ENCODE assay signal across 8 cellular contexts in the genomic region with DNA sequence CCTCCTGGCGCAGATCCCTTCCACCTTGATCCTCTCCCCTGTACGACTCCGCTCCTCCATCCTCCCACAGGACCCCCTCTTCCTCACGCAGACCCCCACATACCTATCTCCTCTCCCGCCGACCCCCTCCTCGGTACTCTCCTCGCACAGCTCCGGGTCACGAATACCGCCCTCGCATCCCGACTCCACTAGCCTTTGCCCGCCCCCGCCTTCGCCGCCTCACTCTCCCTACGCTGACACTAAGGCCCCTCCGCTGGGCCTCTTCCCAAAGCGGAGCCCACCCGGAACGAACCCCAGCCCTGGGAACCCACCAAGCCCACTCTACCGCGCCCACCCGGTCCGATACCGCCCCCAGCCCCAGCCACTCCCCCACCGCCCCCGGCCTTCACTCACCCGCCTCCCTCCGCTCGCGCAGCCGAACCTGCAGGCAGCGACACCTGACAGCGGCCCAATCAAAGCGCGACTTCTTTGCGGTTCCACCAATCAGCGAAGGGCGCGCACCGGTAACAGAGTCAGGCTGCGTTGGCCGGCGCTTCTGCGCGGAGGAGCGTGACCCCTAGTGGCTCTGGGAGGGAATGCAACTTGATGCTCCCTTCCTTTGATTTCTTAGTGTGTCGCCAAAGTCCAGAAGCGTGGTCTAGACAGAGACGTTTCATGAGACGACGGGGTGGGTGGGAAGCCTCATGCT. TPM values are rescaled to one million over a fixed set of nuclear protein-coding genes. Genes with fewer than 3 reads are reported as not detected.
DNase-seq lines count a peak whose midpoint lies in the region; ATAC-seq, FAIRE-seq and TF ChIP-seq lines count a peak whose summit lies in the region.
"Not testable (repeated sequence)": the region's sequence is repeated elsewhere in the genome, so short reads cannot be mapped to it uniquely, and the experiment has no call there.

PPIP5K1 (minus strand) TSS at position 430 of the 688 bp plus-strand sequence. CDS start 5,704 bp downstream, outside the sequence.

- not testable (repeated sequence) for H3K9me3 ChIP-seq in esophagus muscularis mucosa

- ATAC-seq in GM21360 (IDR thresholded peaks at IDR 0.05; ENCODE audit: unreplicated experiment) (peak; percentile 84), HG02938 (IDR thresholded peaks at IDR 0.05; ENCODE audit: unreplicated experiment) (peak; percentile 96)
- peak; percentile 99 for ATAC-seq in activated CD8-positive, alpha-beta memory T cell treated with anti-CD3 and anti-CD28 coated beads, Interleukin-2, amount 10 ng/mL, durations not matched to agents 7 days and 5 days

- H3K9me3 Mint-ChIP-seq in activated CD8-positive, alpha-beta memory T cell treated with anti-CD3 and anti-CD28 coated beads, Interleukin-2, amount 10 ng/mL, durations not matched to agents 7 days and 5 days (ENCODE audit: low read depth); mesothelial cell of epicardium: not testable (repeated sequence)

- H3K27ac ChIP-seq in esophagus muscularis mucosa (replicated peaks in 1 of 4); temporal lobe (ENCODE audit: low read depth, low read length): not testable (repeated sequence)

- intact Hi-C loops in esophagus muscularis mucosa (cut with DNase I), result not testable (repeated sequence)

- not testable (repeated sequence) for TF ChIP-seq CTCF in esophagus muscularis mucosa (IDR thresholded peaks at IDR 0.05); mesothelial cell of epicardium (IDR thresholded peaks at IDR 0.05; ENCODE audit: unreplicated experiment)

- TF ChIP-seq EP300 in esophagus muscularis mucosa (IDR thresholded peaks at IDR 0.05), result not testable (repeated sequence)

- H3K4me1 Mint-ChIP-seq in activated CD8-positive, alpha-beta memory T cell treated with anti-CD3 and anti-CD28 coated beads, Interleukin-2, amount 10 ng/mL, durations not matched to agents 7 days and 5 days; mesothelial cell of epicardium: not testable (repeated sequence)

- not testable (repeated sequence) for H3K4me1 ChIP-seq in esophagus muscularis mucosa

- not testable (repeated sequence) for H3K27me3 Mint-ChIP-seq in activated CD8-positive, alpha-beta memory T cell treated with anti-CD3 and anti-CD28 coated beads, Interleukin-2, amount 10 ng/mL, durations not matched to agents 7 days and 5 days; mesothelial cell of epicardium (ENCODE audit: low read depth)

- not testable (repeated sequence) for DNase-seq in GM12891 (ENCODE audit: insufficient read length, low spot score); HTR-8/SVneo (ENCODE audit: insufficient read length, low spot score); activated CD8-positive, alpha-beta memory T cell treated with anti-CD3 and anti-CD28 coated beads, Interleukin-2, amount 10 ng/mL, durations not matched to agents 7 days and 5 days; esophagus muscularis mucosa (ENCODE audit: extremely low spot score); mesothelial cell of epicardium (ENCODE audit: low spot score in 2 of 2, unreplicated experiment in 2 of 2)

- H3K27me3 ChIP-seq in esophagus muscularis mucosa, result not testable (repeated sequence)

- H3K4me3 ChIP-seq in esophagus muscularis mucosa, result not testable (repeated sequence)

- TF ChIP-seq POLR2A in GM12891 (IDR thresholded peaks at IDR 0.05; ENCODE audit: low read depth, low read length); esophagus muscularis mucosa (IDR thresholded peaks at IDR 0.05; ENCODE audit: low read depth): not testable (repeated sequence)

- not testable (repeated sequence) for H3K36me3 Mint-ChIP-seq in activated CD8-positive, alpha-beta memory T cell treated with anti-CD3 and anti-CD28 coated beads, Interleukin-2, amount 10 ng/mL, durations not matched to agents 7 days and 5 days; mesothelial cell of epicardium

- CTCF ChIA-PET in activated CD8-positive, alpha-beta memory T cell treated with anti-CD3 and anti-CD28 coated beads, Interleukin-2, amount 10 ng/mL, durations not matched to agents 7 days and 5 days (lab: Charles Lee), result not testable (repeated sequence)

- H3K27ac Mint-ChIP-seq in activated CD8-positive, alpha-beta memory T cell treated with anti-CD3 and anti-CD28 coated beads, Interleukin-2, amount 10 ng/mL, durations not matched to agents 7 days and 5 days; mesothelial cell of epicardium: not testable (repeated sequence)

- peak; percentile 100 for FAIRE-seq in GM12891 (lab: Jason Lieb, UNC)
- peak; percentile 98 for FAIRE-seq in HTR-8/SVneo (lab: Jason Lieb, UNC)

- H3K4me3 Mint-ChIP-seq in activated CD8-positive, alpha-beta memory T cell treated with anti-CD3 and anti-CD28 coated beads, Interleukin-2, amount 10 ng/mL, durations not matched to agents 7 days and 5 days; mesothelial cell of epicardium: not testable (repeated sequence)

- WGBS in esophagus muscularis mucosa, result no CpG with 5 or more reads among the region's 54 CpGs

- H3K36me3 ChIP-seq in esophagus muscularis mucosa, result not testable (repeated sequence)

RNA-seq across cellular contexts. Expression of gene PPIP5K1, which starts in this region (rescaled TPM):
- polyA plus RNA-seq in GM12891 (2012; ENCODE audit: low read depth, missing spikeins), result 12.6 TPM
- 10 to 100 TPM; 33.5 to 34.2 TPM for total RNA-seq in activated CD8-positive, alpha-beta memory T cell treated with anti-CD3 and anti-CD28 coated beads, Interleukin-2, amount 10 ng/mL, durations not matched to agents 7 days and 5 days
- total RNA-seq in esophagus muscularis mucosa (10 to 100 TPM in 3 of 4 donors, 1 to 10 TPM in 1; 9.8 to 73.4 (median 23.3) TPM), mesothelial cell of epicardium (53.2 to 61.5 TPM (median 56.0 TPM) in 3 replicates), temporal lobe (20.4 TPM)
